Comparison of ENCODE assay signal across 8 cellular contexts in genomic region chr7:129824291-129825004, GRCh38.
DNase-seq lines count a peak whose midpoint lies in the region; ATAC-seq and TF ChIP-seq lines count a peak whose summit lies in the region.

No MANE protein-coding gene starts in this region.

- peaks cover 5% of the 10 kb centered on the region for H3K4me1 Mint-ChIP-seq in activated T-cell treated with anti-CD3 and anti-CD28 coated beads, Interleukin-2, amount 50 U/mL, for 4 hours (ENCODE audit: low read depth)

- H3K9me3 Mint-ChIP-seq in activated T-cell treated with anti-CD3 and anti-CD28 coated beads, Interleukin-2, amount 50 U/mL, for 4 hours: no peaks in the 10 kb centered on the region

- no peak for TF ChIP-seq CTCF in suprapubic skin (IDR thresholded peaks at IDR 0.05)

- peak; percentile 33 for DNase-seq in activated CD4-positive, CD25-positive, alpha-beta regulatory T cell treated with anti-CD3 and anti-CD28 coated beads, Interleukin-2, amount 50 U/mL, for 72 hours
- no peak for DNase-seq in activated CD4-positive, CD25-positive, alpha-beta regulatory T cell (lab: John Stamatoyannopoulos, UW)
- DNase-seq in activated T-cell treated with anti-CD3 and anti-CD28 coated beads, Interleukin-2, amount 50 U/mL, for 4 hours: no peak
- DNase-seq in suprapubic skin (ENCODE audit: low spot score in 2 of 2): no peak

- H3K27ac ChIP-seq in suprapubic skin: no peak overlapping the region

- H3K27me3 ChIP-seq in suprapubic skin: no peaks in the 10 kb centered on the region

- no peak for ATAC-seq in activated T-cell treated with anti-CD3 and anti-CD28 coated beads, Interleukin-2, amount 50 U/mL, for 4 hours
- no peak for ATAC-seq in HG03108 (IDR thresholded peaks at IDR 0.05; ENCODE audit: unreplicated experiment)
- ATAC-seq in HG02678 (IDR thresholded peaks at IDR 0.05; ENCODE audit: unreplicated experiment): no peak
- no peak for ATAC-seq in HG03432 (IDR thresholded peaks at IDR 0.05; ENCODE audit: unreplicated experiment)

- H3K4me3 Mint-ChIP-seq in activated T-cell treated with anti-CD3 and anti-CD28 coated beads, Interleukin-2, amount 50 U/mL, for 4 hours: peak overlapping the region; percentile 86

- TF ChIP-seq POLR2A in suprapubic skin (IDR thresholded peaks at IDR 0.05): no peak

- H3K4me1 ChIP-seq in suprapubic skin: peaks cover 15% of the 10 kb centered on the region

- no peaks in the 10 kb centered on the region for H3K36me3 Mint-ChIP-seq in activated T-cell treated with anti-CD3 and anti-CD28 coated beads, Interleukin-2, amount 50 U/mL, for 4 hours (ENCODE audit: insufficient read depth)

- H3K4me3 ChIP-seq in iPS-18c (ENCODE audit: insufficient read depth, low read depth, low read length) (peak overlapping the region; percentile 78; the same call in 1 of the 2 replicates), suprapubic skin (peak overlapping the region; percentile 63)

- TF ChIP-seq EP300 in suprapubic skin (IDR thresholded peaks at IDR 0.05): no peak

- H3K27me3 Mint-ChIP-seq in activated T-cell treated with anti-CD3 and anti-CD28 coated beads, Interleukin-2, amount 50 U/mL, for 4 hours (ENCODE audit: low read depth): no peaks in the 10 kb centered on the region

- no peaks in the 10 kb centered on the region for H3K36me3 ChIP-seq in suprapubic skin

- no peaks in the 10 kb centered on the region for H3K9me3 ChIP-seq in iPS-18c (ENCODE audit: control insufficient read depth, insufficient read depth, low read length)
- H3K9me3 ChIP-seq in suprapubic skin: no peaks in the 10 kb centered on the region

- 63% methylated on average over 19 of the region's 20 CpGs for WGBS in suprapubic skin
